ENCODE assay signal across 20 cellular contexts in the genomic region with DNA sequence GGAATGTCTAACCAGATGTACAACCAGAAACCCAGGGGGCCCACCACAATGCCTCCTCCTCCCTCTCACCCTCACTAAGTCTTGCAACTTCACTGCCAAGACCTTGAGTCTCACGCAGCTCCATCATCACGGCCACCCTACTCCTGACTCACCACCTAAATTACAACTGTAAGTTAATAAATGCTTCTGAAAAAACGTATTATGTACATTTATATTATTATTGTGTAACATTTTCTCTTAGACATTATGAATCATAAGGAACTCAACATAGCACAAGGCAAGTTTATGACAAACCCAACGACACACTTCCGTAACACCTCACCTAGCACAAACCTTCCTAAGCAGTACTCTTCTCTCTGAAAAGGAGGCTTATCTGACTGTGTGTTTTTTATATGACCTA. TPM values are rescaled to one million over a fixed set of nuclear protein-coding genes. Genes with fewer than 3 reads are reported as not detected.
DNase-seq lines count a peak whose midpoint lies in the region; ATAC-seq and TF ChIP-seq lines count a peak whose summit lies in the region.
"Had no signal": no experiment of that assay in that cellular context is flagged by ENCODE, and none has a peak within 500 bp of the region (broad histone marks: within the 10 kb centered on the region; RNA-seq: fewer than 3 reads in every experiment).

No MANE protein-coding gene starts in this region.

- no peak overlapping the region for H2AFZ ChIP-seq in ACC112 (ENCODE audit: low read length, unreplicated experiment)

- intact Hi-C loops in psoas muscle (cut with DNase I) = no loop called here

- peak; percentile 57 for DNase-seq in HS-5 (ENCODE audit: low read depth)
- DNase-seq in astrocyte of the spinal cord (ENCODE audit: low read depth, low spot score) = peak; percentile 66
- DNase-seq in glomerular visceral epithelial cell (ENCODE audit: extremely low spot score) = peak; percentile 57
- DNase-seq in stimulated activated CD8-positive, alpha-beta memory T cell treated with anti-CD3 and anti-CD28 coated beads, Interleukin-4, amount 100 ng/mL, for 48 hours = no peak
- DNase-seq in UCSD-AML1 (lab: John Stamatoyannopoulos, UW; ENCODE audit: unreplicated experiment) = no peak
- no peak for DNase-seq in psoas muscle
- DNase-seq in DMS79 (lab: John Stamatoyannopoulos, UW) = no peak
- DNase-seq: activated CD4-positive, alpha-beta T cell treated with anti-CD3 and anti-CD28 coated beads for 1 hour; head of caudate nucleus; mesendoderm; NCI-H2081 treated with DMSO at 0.1 percent for 48 hours; NCI-H524; stimulated activated naive CD8-positive, alpha-beta T cell treated with anti-CD3 and anti-CD28 coated beads, Interleukin-15, Interleukin-2, amounts not matched to agents 100 U/mL and 50 U/mL, for 24 hours; T-helper 9 cell; upper lobe of left lung had no signal

- TF ChIP-seq CTCF in astrocyte of the spinal cord (IDR thresholded peaks at IDR 0.05; ENCODE audit: low read depth, low read length) = no peak
- no peak for TF ChIP-seq CTCF in psoas muscle (IDR thresholded peaks at IDR 0.05)

- H3K79me2 ChIP-seq in ACC112 (ENCODE audit: control insufficient read depth, insufficient read depth, low read length, unreplicated experiment) = no peaks in the 10 kb centered on the region

- in situ Hi-C loops in astrocyte of the spinal cord (cut with HindIII; ENCODE audit: low sequenced_read_pairs) = no loop called here

- H3K4me3 ChIP-seq in ACC112 (ENCODE audit: low read depth, low read length) (no peak overlapping the region), astrocyte of the spinal cord (ENCODE audit: low read depth, low read length) (no peak overlapping the region), psoas muscle (no peak overlapping the region)
- H3K4me3 ChIP-seq: adrenal gland, upper lobe of left lung had no signal

- no peak for ATAC-seq in psoas muscle
- ATAC-seq: stimulated activated naive CD8-positive, alpha-beta T cell treated with anti-CD3 and anti-CD28 coated beads, Interleukin-15, Interleukin-2, amounts not matched to agents 100 U/mL and 50 U/mL, for 24 hours had no signal

- no peaks in the 10 kb centered on the region for H3K9me3 ChIP-seq in psoas muscle
- H3K9me3 ChIP-seq: adrenal gland, upper lobe of left lung had no signal

- no peaks in the 10 kb centered on the region for H3K36me3 ChIP-seq in ACC112 (ENCODE audit: insufficient read depth, low read length)
- H3K36me3 ChIP-seq in psoas muscle (ENCODE audit: insufficient read depth in 1 of 2, low read depth in 1 of 2) = no peaks in the 10 kb centered on the region
- H3K36me3 ChIP-seq: adrenal gland, upper lobe of left lung had no signal

- H3K27me3 ChIP-seq in ACC112 (ENCODE audit: insufficient read depth, low read length) (no peaks in the 10 kb centered on the region), psoas muscle (ENCODE audit: insufficient read depth in 3 of 3, low read length in 2 of 3) (no peaks in the 10 kb centered on the region)
- H3K27me3 ChIP-seq: adrenal gland, upper lobe of left lung had no signal

- WGBS in psoas muscle, 3 donors = 79 to 93% (median 86%) methylated on average over 5 of the region's 5 CpGs

- H3K4me1 ChIP-seq in ACC112 (ENCODE audit: control insufficient read depth, insufficient read depth, low read length, unreplicated experiment) (peaks cover 36% of the 10 kb centered on the region), psoas muscle (peaks cover 7% of the 10 kb centered on the region)
- H3K4me1 ChIP-seq: adrenal gland had no signal

- peak overlapping the region; percentile 65 for H3K27ac ChIP-seq in ACC112 (ENCODE audit: low read depth, low read length)
- no peak overlapping the region for H3K27ac ChIP-seq in psoas muscle
- H3K27ac ChIP-seq: adrenal gland, upper lobe of left lung had no signal

RNA-seq across cellular contexts. Expression of a gene that starts 20.7 kb away (rescaled TPM):
- total RNA-seq in psoas muscle = 10 to 100 TPM; 13.3 to 28.2 (median 16.7) TPM
- polyA plus RNA-seq in psoas muscle = 10 to 100 TPM; 15.2 to 27.1 (median 17.0) TPM

RNA-seq across cellular contexts. Expression of a gene that starts 28.8 kb away (rescaled TPM):
- 1 to 10 TPM in 2 of 4 donors, under 1 TPM in 2; 0.34 to 3.0 (median 1.0) TPM for total RNA-seq in psoas muscle
- polyA plus RNA-seq in psoas muscle = 1 to 10 TPM; 1.0 to 2.7 (median 1.7) TPM
- total RNA-seq: adrenal gland, OCI-LY7, renal cortical epithelial cell, SK-MEL-5, upper lobe of left lung had no signal

Comparison
In these comparisons a context has a peak if more than half of its experiments do, and no peak if none do; other contexts are left out.
1. DNase-seq: peak in HS-5 (single experiment), astrocyte of the spinal cord (single experiment) and glomerular visceral epithelial cell (single experiment); none in stimulated activated CD8-positive, alpha-beta memory T cell treated with anti-CD3 and anti-CD28 coated beads, Interleukin-4, amount 100 ng/mL, for 48 hours (single experiment), UCSD-AML1 (single experiment), psoas muscle (0 of 2) and DMS79 (single experiment).